In the genomic region with DNA sequence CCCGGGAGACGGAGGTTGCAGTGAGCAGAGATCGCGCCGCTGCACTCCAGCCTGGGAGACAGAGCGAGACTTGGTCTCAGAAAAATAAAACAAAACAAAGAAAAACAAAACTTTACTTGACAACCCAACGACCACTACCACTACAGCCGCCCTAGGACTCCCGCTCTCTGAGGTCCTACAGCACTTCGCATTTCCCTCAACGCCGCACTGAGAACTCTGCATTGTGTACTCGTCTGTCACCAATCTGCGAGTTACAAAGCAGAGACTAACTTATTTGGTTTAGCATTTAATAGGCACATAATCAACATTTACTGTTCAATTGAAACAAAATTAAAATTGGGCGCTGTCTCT, we compare ENCODE assay signal across 8 cellular contexts. TPM values are rescaled to one million over a fixed set of nuclear protein-coding genes. Genes with fewer than 3 reads are reported as not detected.
DNase-seq lines count a peak whose midpoint lies in the region; ATAC-seq lines count a peak whose summit lies in the region.

No MANE protein-coding gene starts in this region.

- WGBS in HUES64 = 41% methylated on average over 15 of the region's 15 CpGs
- no CpG with 5 or more reads among the region's 15 CpGs for whole genome bisulfite sequencing in iPS DF 6.9 (ENCODE audit: insufficient coverage, insufficient read length)

- peak overlapping the region; percentile 98 for H3K27ac Mint-ChIP-seq in activated naive CD8-positive, alpha-beta T cell treated with anti-CD3 and anti-CD28 coated beads, Interleukin-2, amount 50 U/mL, for 24 hours

- H3K36me3 ChIP-seq in HUES64 (ENCODE audit: insufficient read depth, low read length) (peaks cover 28% of the 10 kb centered on the region), iPS DF 6.9 (ENCODE audit: control insufficient read depth, insufficient read depth, low read length) (no peaks in the 10 kb centered on the region), skeletal muscle tissue (ENCODE audit: control insufficient read depth in 3 of 3, insufficient read depth in 3 of 3, low read length in 3 of 3) (peaks cover 3 to 9% (median 5%) of the 10 kb centered on the region in 3 donors)

- H3K4me3 Mint-ChIP-seq in activated naive CD8-positive, alpha-beta T cell treated with anti-CD3 and anti-CD28 coated beads, Interleukin-2, amount 50 U/mL, for 24 hours = peak overlapping the region; percentile 94

- no peaks in the 10 kb centered on the region for H3K9me3 Mint-ChIP-seq in activated naive CD8-positive, alpha-beta T cell treated with anti-CD3 and anti-CD28 coated beads, Interleukin-2, amount 50 U/mL, for 24 hours

- no peaks in the 10 kb centered on the region for H3K27me3 ChIP-seq in HUES64 (ENCODE audit: insufficient read depth, low read length)
- no peaks in the 10 kb centered on the region for H3K27me3 ChIP-seq in iPS DF 6.9 (ENCODE audit: control insufficient read depth, insufficient read depth, low read length)
- no peaks in the 10 kb centered on the region for H3K27me3 ChIP-seq in skeletal muscle tissue (ENCODE audit: control insufficient read depth in 3 of 3, insufficient read depth in 3 of 3, low read length in 3 of 3)

- ATAC-seq in activated naive CD8-positive, alpha-beta T cell treated with anti-CD3 and anti-CD28 coated beads, Interleukin-2, amount 50 U/mL, for 24 hours = no peak

- H3K4me3 ChIP-seq in HUES64 (ENCODE audit: low read length) = peak overlapping the region; percentile 97
- H3K4me3 ChIP-seq in iPS DF 6.9 (ENCODE audit: low read length) = peak overlapping the region; percentile 57; the same call in 1 of the 2 replicates
- peak overlapping the region; percentile 95 to 100 (median 99) for H3K4me3 ChIP-seq in skeletal muscle tissue (ENCODE audit: low read length in 3 of 3)

- no peaks in the 10 kb centered on the region for H3K27me3 Mint-ChIP-seq in activated naive CD8-positive, alpha-beta T cell treated with anti-CD3 and anti-CD28 coated beads, Interleukin-2, amount 50 U/mL, for 24 hours

- peaks cover 46% of the 10 kb centered on the region for H3K36me3 Mint-ChIP-seq in activated naive CD8-positive, alpha-beta T cell treated with anti-CD3 and anti-CD28 coated beads, Interleukin-2, amount 50 U/mL, for 24 hours (ENCODE audit: low read depth)

- H3K4me1 ChIP-seq in HUES64 (ENCODE audit: insufficient read depth, low read length) (peaks cover 6% of the 10 kb centered on the region; the same call in 1 of the 2 replicates), iPS DF 6.9 (ENCODE audit: control insufficient read depth, insufficient read depth, low read length) (no peaks in the 10 kb centered on the region), skeletal muscle tissue (ENCODE audit: control insufficient read depth in 3 of 3, insufficient read depth in 3 of 3, low read length in 3 of 3) (peaks cover 22 to 29% (median 25%) of the 10 kb centered on the region in 3 donors)

- H3K9me3 ChIP-seq in HUES64 (ENCODE audit: insufficient read depth, low read depth, low read length) (no peaks in the 10 kb centered on the region), iPS DF 6.9 (ENCODE audit: control insufficient read depth, insufficient read depth, low read length) (no peaks in the 10 kb centered on the region), skeletal muscle tissue (ENCODE audit: control insufficient read depth in 3 of 3, low read length in 3 of 3) (no peaks in the 10 kb centered on the region)

- H3K9ac ChIP-seq in HUES64 (ENCODE audit: low read depth, low read length) (peak overlapping the region; percentile 99), skeletal muscle tissue (ENCODE audit: low read depth in 1 of 3, low read length in 3 of 3) (peak overlapping the region; percentile 98 to 100 (median 100))

- peaks cover 42% of the 10 kb centered on the region for H3K4me1 Mint-ChIP-seq in activated naive CD8-positive, alpha-beta T cell treated with anti-CD3 and anti-CD28 coated beads, Interleukin-2, amount 50 U/mL, for 24 hours

- DNase-seq in Daoy (ENCODE audit: low read depth) (peak; percentile 16), iPS DF 6.9 (ENCODE audit: low read depth, low spot score) (no peak), hippocampal formation (lab: John Stamatoyannopoulos, UW) (no peak), RKO (ENCODE audit: low spot score) (no peak)
- peak; percentile 29 for DNase-seq in activated naive CD8-positive, alpha-beta T cell treated with anti-CD3 and anti-CD28 coated beads, Interleukin-2, amount 50 U/mL, for 24 hours
- DNase-seq in effector CD4-positive, alpha-beta T cell = no peak

- H3K27ac ChIP-seq in HUES64 (ENCODE audit: low read depth, low read length) (peak overlapping the region; percentile 95), iPS DF 6.9 (ENCODE audit: low read length) (no peak overlapping the region), skeletal muscle tissue (ENCODE audit: low read depth, low read length) (peak overlapping the region; percentile 100)

RNA-seq across cellular contexts. Expression of a gene that starts 0.5 kb away (rescaled TPM):
- total RNA-seq in Daoy (2014; rRNA removed; shearing (Covaris generic)) = 156 and 173 TPM in 2 replicates
- polyA plus RNA-seq in HUES64 (2013, experiment 1 of 2) = 232 TPM
- polyA plus RNA-seq in HUES64 (2013, experiment 2 of 2) = 217 TPM
- 78.3 TPM for total RNA-seq in skeletal muscle tissue

RNA-seq across cellular contexts. Expression of a gene that starts 7.5 kb away (rescaled TPM):
- 34.5 and 34.9 TPM in 2 replicates for total RNA-seq in Daoy (2014; rRNA removed; shearing (Covaris generic))
- polyA plus RNA-seq in HUES64 (2013, experiment 1 of 2) = 31.6 TPM
- 37.4 TPM for polyA plus RNA-seq in HUES64 (2013, experiment 2 of 2)
- total RNA-seq in skeletal muscle tissue = 20.4 TPM

Comparison
In these comparisons a context has a peak if more than half of its experiments do, and no peak if none do; other contexts are left out.
1. DNase-seq: peak in Daoy (single experiment) and activated naive CD8-positive, alpha-beta T cell treated with anti-CD3 and anti-CD28 coated beads, Interleukin-2, amount 50 U/mL, for 24 hours (single experiment); none in iPS DF 6.9 (single experiment), hippocampal formation (0 of 2), RKO (single experiment) and effector CD4-positive, alpha-beta T cell (single experiment).
2. Peak in every context shown above with its lines, with median percentiles within 50 percentile points of each other: H3K4me3 ChIP-seq.